In genomic region chr14:91313852-91314251, GRCh38 we compare ENCODE assay signal across 1 cellular context.
TF ChIP-seq lines count a peak whose summit lies in the region.

No MANE protein-coding gene starts in this region.

TF ChIP-seq in HEK293, 187 proteins besides CTCF, POLR2A, EP300 and RAD21 (continued from another document):
- TF ChIP-seq PBX3 (CRISPR knock-in tag; IDR thresholded peaks at IDR 0.05) (no peak), ZNF521 (tag by site-specific recombination; IDR thresholded peaks at IDR 0.05) (no peak), MYNN (tag by site-specific recombination; IDR thresholded peaks at IDR 0.05; ENCODE audit: borderline replicate concordance) (no peak)
- TF ChIP-seq, protein P1, sequence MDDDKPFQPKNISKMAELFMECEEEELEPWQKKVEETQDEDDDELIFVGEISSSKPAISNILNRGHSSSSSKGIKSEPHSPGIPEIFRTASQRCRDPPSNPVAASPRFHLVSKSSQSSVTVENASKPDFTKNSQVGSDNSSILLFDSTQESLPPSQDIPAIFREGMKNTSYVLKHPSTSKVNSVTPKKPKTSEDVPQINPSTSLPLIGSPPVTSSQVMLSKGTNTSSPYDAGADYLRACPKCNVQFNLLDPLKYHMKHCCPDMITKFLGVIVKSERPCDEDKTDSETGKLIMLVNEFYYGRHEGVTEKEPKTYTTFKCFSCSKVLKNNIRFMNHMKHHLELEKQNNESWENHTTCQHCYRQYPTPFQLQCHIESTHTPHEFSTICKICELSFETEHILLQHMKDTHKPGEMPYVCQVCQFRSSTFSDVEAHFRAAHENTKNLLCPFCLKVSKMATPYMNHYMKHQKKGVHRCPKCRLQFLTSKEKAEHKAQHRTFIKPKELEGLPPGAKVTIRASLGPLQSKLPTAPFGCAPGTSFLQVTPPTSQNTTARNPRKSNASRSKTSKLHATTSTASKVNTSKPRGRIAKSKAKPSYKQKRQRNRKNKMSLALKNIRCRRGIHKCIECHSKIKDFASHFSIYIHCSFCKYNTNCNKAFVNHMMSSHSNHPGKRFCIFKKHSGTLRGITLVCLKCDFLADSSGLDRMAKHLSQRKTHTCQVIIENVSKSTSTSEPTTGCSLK (tag by site-specific recombination; IDR thresholded peaks at IDR 0.05), result no peak
